ENCODE assay signal across 3 cellular contexts in the genomic region with DNA sequence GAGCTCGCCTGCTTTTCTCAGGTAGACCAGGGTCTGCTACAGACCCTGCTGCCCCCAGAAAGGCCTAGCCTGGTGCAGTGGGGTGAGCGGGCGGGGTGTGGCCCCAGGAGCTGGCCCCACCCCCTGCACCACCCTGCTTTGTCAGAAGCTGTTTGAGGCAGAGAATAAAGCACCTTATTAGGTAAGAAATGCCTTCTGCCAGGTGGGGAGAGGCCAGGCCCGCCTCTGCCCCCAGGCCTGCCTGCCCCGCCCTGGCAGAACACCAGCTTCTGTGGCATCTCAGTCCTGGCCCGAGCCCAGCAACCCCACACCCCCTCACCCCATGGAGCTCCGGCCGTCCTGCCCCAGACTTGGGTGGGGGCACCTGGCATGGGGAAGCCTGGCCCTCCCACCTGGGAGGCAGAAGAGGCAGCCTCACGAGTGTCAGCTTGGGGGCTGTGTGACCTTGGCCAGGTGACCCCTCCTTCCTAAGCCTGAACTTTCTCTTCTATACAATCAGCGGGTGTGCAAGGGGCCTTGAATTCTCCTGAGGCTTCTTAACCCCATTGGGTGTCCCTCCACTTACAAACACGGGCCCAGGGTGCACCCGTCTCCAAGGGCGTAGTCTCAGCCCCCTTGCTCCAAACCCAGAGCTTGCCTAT.
TF ChIP-seq lines count a peak whose summit lies in the region.

No MANE protein-coding gene starts in this region.

TF ChIP-seq in SK-N-SH, 30 proteins besides CTCF, POLR2A, EP300 and RAD21 (continued from another document):
- TF ChIP-seq, protein P1, sequence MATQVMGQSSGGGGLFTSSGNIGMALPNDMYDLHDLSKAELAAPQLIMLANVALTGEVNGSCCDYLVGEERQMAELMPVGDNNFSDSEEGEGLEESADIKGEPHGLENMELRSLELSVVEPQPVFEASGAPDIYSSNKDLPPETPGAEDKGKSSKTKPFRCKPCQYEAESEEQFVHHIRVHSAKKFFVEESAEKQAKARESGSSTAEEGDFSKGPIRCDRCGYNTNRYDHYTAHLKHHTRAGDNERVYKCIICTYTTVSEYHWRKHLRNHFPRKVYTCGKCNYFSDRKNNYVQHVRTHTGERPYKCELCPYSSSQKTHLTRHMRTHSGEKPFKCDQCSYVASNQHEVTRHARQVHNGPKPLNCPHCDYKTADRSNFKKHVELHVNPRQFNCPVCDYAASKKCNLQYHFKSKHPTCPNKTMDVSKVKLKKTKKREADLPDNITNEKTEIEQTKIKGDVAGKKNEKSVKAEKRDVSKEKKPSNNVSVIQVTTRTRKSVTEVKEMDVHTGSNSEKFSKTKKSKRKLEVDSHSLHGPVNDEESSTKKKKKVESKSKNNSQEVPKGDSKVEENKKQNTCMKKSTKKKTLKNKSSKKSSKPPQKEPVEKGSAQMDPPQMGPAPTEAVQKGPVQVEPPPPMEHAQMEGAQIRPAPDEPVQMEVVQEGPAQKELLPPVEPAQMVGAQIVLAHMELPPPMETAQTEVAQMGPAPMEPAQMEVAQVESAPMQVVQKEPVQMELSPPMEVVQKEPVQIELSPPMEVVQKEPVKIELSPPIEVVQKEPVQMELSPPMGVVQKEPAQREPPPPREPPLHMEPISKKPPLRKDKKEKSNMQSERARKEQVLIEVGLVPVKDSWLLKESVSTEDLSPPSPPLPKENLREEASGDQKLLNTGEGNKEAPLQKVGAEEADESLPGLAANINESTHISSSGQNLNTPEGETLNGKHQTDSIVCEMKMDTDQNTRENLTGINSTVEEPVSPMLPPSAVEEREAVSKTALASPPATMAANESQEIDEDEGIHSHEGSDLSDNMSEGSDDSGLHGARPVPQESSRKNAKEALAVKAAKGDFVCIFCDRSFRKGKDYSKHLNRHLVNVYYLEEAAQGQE (IDR thresholded peaks at IDR 0.05; ENCODE audit: low read depth, low read length), result no peak
- no peak for TF ChIP-seq CHD2 (IDR thresholded peaks at IDR 0.05; ENCODE audit: low read length, partially characterized antibody)
- no peak for TF ChIP-seq NRF1 (IDR thresholded peaks at IDR 0.05; ENCODE audit: low read depth, low read length)
- no peak for TF ChIP-seq TCF12 (IDR thresholded peaks at IDR 0.05)

TF ChIP-seq in SK-N-SH treated with all-trans-retinoic acid at 6 μM for 48 hours, 23 proteins besides CTCF, POLR2A, EP300 and RAD21 (continued from another document):
- no peak for TF ChIP-seq TSHZ2 (CRISPR knock-in tag; IDR thresholded peaks at IDR 0.05)
- no peak for TF ChIP-seq BACH2 (CRISPR knock-in tag; IDR thresholded peaks at IDR 0.05; ENCODE audit: borderline replicate concordance)
- TF ChIP-seq ZNF8 (CRISPR knock-in tag; IDR thresholded peaks at IDR 0.05), result no peak
- TF ChIP-seq ZNF70 (CRISPR knock-in tag; IDR thresholded peaks at IDR 0.05), result no peak
- TF ChIP-seq, protein P2, sequence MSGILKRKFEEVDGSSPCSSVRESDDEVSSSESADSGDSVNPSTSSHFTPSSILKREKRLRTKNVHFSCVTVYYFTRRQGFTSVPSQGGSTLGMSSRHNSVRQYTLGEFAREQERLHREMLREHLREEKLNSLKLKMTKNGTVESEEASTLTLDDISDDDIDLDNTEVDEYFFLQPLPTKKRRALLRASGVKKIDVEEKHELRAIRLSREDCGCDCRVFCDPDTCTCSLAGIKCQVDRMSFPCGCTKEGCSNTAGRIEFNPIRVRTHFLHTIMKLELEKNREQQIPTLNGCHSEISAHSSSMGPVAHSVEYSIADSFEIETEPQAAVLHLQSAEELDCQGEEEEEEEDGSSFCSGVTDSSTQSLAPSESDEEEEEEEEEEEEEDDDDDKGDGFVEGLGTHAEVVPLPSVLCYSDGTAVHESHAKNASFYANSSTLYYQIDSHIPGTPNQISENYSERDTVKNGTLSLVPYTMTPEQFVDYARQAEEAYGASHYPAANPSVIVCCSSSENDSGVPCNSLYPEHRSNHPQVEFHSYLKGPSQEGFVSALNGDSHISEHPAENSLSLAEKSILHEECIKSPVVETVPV (CRISPR knock-in tag; IDR thresholded peaks at IDR 0.05), result no peak
- no peak for TF ChIP-seq SNAI2 (CRISPR knock-in tag; IDR thresholded peaks at IDR 0.05)

TF ChIP-seq in GM12878, 131 proteins besides CTCF, POLR2A, EP300 and RAD21 (continued from another document):
- no peak for TF ChIP-seq ATF3 (IDR thresholded peaks at IDR 0.05; ENCODE audit: borderline replicate concordance, extremely low read depth, low read depth, low read length)
- no peak for TF ChIP-seq STAT1 (conservative IDR thresholded peaks at IDR 0.05)
- no peak for TF ChIP-seq ZNF622 (IDR thresholded peaks at IDR 0.05)
- TF ChIP-seq HDGF (IDR thresholded peaks at IDR 0.05), result no peak
- TF ChIP-seq, protein P3, sequence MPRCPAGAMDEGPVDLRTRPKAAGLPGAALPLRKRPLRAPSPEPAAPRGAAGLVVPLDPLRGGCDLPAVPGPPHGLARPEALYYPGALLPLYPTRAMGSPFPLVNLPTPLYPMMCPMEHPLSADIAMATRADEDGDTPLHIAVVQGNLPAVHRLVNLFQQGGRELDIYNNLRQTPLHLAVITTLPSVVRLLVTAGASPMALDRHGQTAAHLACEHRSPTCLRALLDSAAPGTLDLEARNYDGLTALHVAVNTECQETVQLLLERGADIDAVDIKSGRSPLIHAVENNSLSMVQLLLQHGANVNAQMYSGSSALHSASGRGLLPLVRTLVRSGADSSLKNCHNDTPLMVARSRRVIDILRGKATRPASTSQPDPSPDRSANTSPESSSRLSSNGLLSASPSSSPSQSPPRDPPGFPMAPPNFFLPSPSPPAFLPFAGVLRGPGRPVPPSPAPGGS (IDR thresholded peaks at IDR 0.05; ENCODE audit: borderline replicate concordance, insufficient read depth, low read depth, low read length, poor library complexity, severe bottlenecking), result no peak
- no peak for TF ChIP-seq RBBP5 (conservative IDR thresholded peaks at IDR 0.05)
- TF ChIP-seq STAT3 (IDR thresholded peaks at IDR 0.05; ENCODE audit: low read depth, low read length), result no peak
- no peak for TF ChIP-seq SMAD1 (IDR thresholded peaks at IDR 0.05; ENCODE audit: low read depth, partially characterized antibody)
- TF ChIP-seq ZNF24 (IDR thresholded peaks at IDR 0.05), result no peak
